ENCODE assay signal across 7 cellular contexts in genomic region chr1:169309178-169310166, GRCh38. TPM values are rescaled to one million over a fixed set of nuclear protein-coding genes. Genes with fewer than 3 reads are reported as not detected.
DNase-seq lines count a peak whose midpoint lies in the region; ATAC-seq and TF ChIP-seq lines count a peak whose summit lies in the region.

No MANE protein-coding gene starts in this region.

- H2AFZ ChIP-seq in OCI-LY1 (ENCODE audit: low read length), result no peak overlapping the region

- H3K36me3 Mint-ChIP-seq in natural killer cell, result no peaks in the 10 kb centered on the region

- no peaks in the 10 kb centered on the region for H3K27me3 ChIP-seq in HAP-1 (ENCODE audit: low read depth)
- no peaks in the 10 kb centered on the region for H3K27me3 ChIP-seq in OCI-LY1 (ENCODE audit: insufficient read depth, low read length)
- H3K27me3 ChIP-seq in ascending aorta, result no peaks in the 10 kb centered on the region
- H3K27me3 ChIP-seq in brain microvascular endothelial cell (replicated peaks), result no peaks in the 10 kb centered on the region

- H3K79me2 ChIP-seq in OCI-LY1 (ENCODE audit: insufficient read depth, low read length), result no peaks in the 10 kb centered on the region

- peaks cover 11% of the 10 kb centered on the region for H3K4me1 ChIP-seq in HAP-1
- H3K4me1 ChIP-seq in OCI-LY1 (ENCODE audit: insufficient read depth, low read length, severe bottlenecking), result peaks cover 9% of the 10 kb centered on the region
- no peaks in the 10 kb centered on the region for H3K4me1 ChIP-seq in ascending aorta

- TF ChIP-seq CTCF in OCI-LY1 (IDR thresholded peaks at IDR 0.05; ENCODE audit: low read length), result no peak
- TF ChIP-seq CTCF in natural killer cell (IDR thresholded peaks at IDR 0.05), result no peak
- TF ChIP-seq CTCF in ascending aorta (IDR thresholded peaks at IDR 0.05), result no peak
- no peak for TF ChIP-seq CTCF in brain microvascular endothelial cell (IDR thresholded peaks at IDR 0.05; ENCODE audit: low read depth, low read length, missing control alignments)

- H3K9me3 ChIP-seq in HAP-1, result no peaks in the 10 kb centered on the region
- no peaks in the 10 kb centered on the region for H3K9me3 ChIP-seq in OCI-LY1 (ENCODE audit: low read length)
- H3K9me3 ChIP-seq in ascending aorta, result no peaks in the 10 kb centered on the region

- H3K4me2 ChIP-seq in OCI-LY1 (ENCODE audit: low read length), result peak overlapping the region; percentile 30

- H3K4me3 ChIP-seq in HAP-1 (no peak overlapping the region), OCI-LY1 (ENCODE audit: low read depth, low read length, poor library complexity, severe bottlenecking) (no peak overlapping the region), ascending aorta (no peak overlapping the region), brain microvascular endothelial cell (ENCODE audit: low read depth, low read length) (no peak overlapping the region)

- H3K9ac ChIP-seq in OCI-LY1 (ENCODE audit: low read length), result no peak overlapping the region

- no peaks in the 10 kb centered on the region for H4K20me1 ChIP-seq in OCI-LY1 (ENCODE audit: insufficient read depth, low read length)

- no peaks in the 10 kb centered on the region for H3K9me2 ChIP-seq in OCI-LY1 (ENCODE audit: low read depth, low read length)

- ATAC-seq in GM18858 (IDR thresholded peaks at IDR 0.05; ENCODE audit: unreplicated experiment) (peak; percentile 36), natural killer cell (peak; percentile 44 to 72 (median 56))

- no peaks in the 10 kb centered on the region for H3K27me3 Mint-ChIP-seq in natural killer cell (ENCODE audit: low read depth in 2 of 2)

- peak overlapping the region; percentile 87 for H3K4me3 Mint-ChIP-seq in natural killer cell

- DNase-seq in HAP-1 (ENCODE audit: low spot score in 2 of 2), result peak; percentile 20 to 39
- no peak for DNase-seq in natural killer cell
- no peak for DNase-seq in ascending aorta (ENCODE audit: low spot score in 2 of 2)
- no peak for DNase-seq in brain microvascular endothelial cell
- no peak for DNase-seq in NCI-H128 (lab: John Stamatoyannopoulos, UW; ENCODE audit: unreplicated experiment)

- H3K36me3 ChIP-seq in HAP-1 (replicated peaks) (no peaks in the 10 kb centered on the region), OCI-LY1 (ENCODE audit: insufficient read depth, low read length) (no peaks in the 10 kb centered on the region), ascending aorta (peaks cover 0 to 18% of the 10 kb centered on the region in 2 donors), brain microvascular endothelial cell (replicated peaks) (no peaks in the 10 kb centered on the region)

- no peaks in the 10 kb centered on the region for H3K9me3 Mint-ChIP-seq in natural killer cell

- intact Hi-C loops in natural killer cell (cut with micrococcal nuclease) (loop anchor here (5.0 kb wide), 1 partner anchor 58 kb away; the partner anchor contains the start of genes BLZF1 and NME7), ascending aorta (cut with DNase I) (no loop called here)

- H3F3A ChIP-seq in OCI-LY1 (ENCODE audit: insufficient read depth, low read length), result no peaks in the 10 kb centered on the region

- peak overlapping the region; percentile 80 to 87 for H3K27ac Mint-ChIP-seq in natural killer cell

- H3K27ac ChIP-seq in OCI-LY1 (ENCODE audit: low read depth, low read length, poor library complexity, severe bottlenecking) (no peak overlapping the region), ascending aorta (no peak overlapping the region), brain microvascular endothelial cell (no peak overlapping the region)

- in situ Hi-C loops in HAP-1 (cut with MboI; ENCODE audit: low sequenced_read_pairs) (no loop called here), brain microvascular endothelial cell (cut with HindIII; ENCODE audit: low pct_ligation_motif_present, low sequenced_read_pairs) (no loop called here)

- peaks cover 18 to 19% of the 10 kb centered on the region in 2 donors for H3K4me1 Mint-ChIP-seq in natural killer cell

RNA-seq across cellular contexts. Expression of gene NME7, which starts 58.1 kb away (rescaled TPM):
- 1 to 10 TPM; 5.2 to 9.9 (median 9.8) TPM for total RNA-seq in natural killer cell
- total RNA-seq in ascending aorta, result 4.9 TPM

RNA-seq across cellular contexts. Expression of gene BLZF1, which starts 58.5 kb away (rescaled TPM):
- total RNA-seq in natural killer cell (10 to 100 TPM; 13.2 to 21.6 (median 18.2) TPM), ascending aorta (8.5 TPM)

Comparison
In these comparisons a context has a peak if more than half of its experiments do, and no peak if none do; other contexts are left out.
1. DNase-seq: peak in HAP-1 (2 of 2); none in natural killer cell (single experiment), ascending aorta (0 of 2), brain microvascular endothelial cell (single experiment) and NCI-H128 (single experiment).